Comparison of ENCODE assay signal across 14 cellular contexts in the genomic region with DNA sequence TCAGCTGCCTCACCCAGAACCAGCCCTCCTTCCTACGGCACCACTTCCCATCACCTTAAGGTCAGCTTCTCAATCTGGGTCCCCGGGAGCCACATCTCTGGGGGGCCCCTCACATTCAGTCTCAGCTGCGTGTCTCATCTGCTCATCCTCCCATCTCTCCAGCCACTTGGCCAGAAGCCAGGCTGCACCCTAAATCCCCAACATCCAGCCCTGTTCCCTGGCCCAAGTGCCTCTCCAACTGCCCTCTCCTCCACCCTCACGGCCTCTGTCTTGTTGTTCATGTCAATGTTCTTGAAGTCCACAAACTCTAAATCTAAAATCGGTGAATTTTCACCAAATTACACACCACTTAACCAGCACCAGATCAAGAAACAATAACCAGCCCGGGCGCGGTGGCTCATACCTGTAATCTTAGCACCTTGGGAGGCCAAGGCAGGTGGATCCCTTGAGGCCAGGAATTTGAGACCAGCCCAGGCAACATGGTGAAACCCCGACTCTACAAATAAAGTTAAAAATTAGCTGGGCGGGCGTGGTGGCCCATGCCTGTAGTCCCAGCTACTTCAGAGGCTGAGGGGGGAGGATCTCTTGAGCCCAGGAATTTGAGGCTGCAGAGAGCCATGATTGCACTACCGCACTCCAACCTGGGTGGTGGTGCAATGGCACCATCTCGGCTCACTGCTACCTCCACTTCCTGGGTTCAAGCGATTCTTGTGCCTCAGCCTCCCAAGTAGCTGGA. TPM values are rescaled to one million over a fixed set of nuclear protein-coding genes. Genes with fewer than 3 reads are reported as not detected.
DNase-seq lines count a peak whose midpoint lies in the region; ATAC-seq and TF ChIP-seq lines count a peak whose summit lies in the region.
"Had no signal": no experiment of that assay in that cellular context is flagged by ENCODE, and none has a peak within 500 bp of the region (broad histone marks: within the 10 kb centered on the region; RNA-seq: fewer than 3 reads in every experiment).

No MANE protein-coding gene starts in this region.

- intact Hi-C loops in IMR-90 (cut with micrococcal nuclease) = no loop called here

- no CpG with 5 or more reads among the region's 14 CpGs for whole genome bisulfite sequencing in IMR-90 (ENCODE audit: extremely low coverage in 2 of 2, insufficient read length in 1 of 2), 2 experiments

- ATAC-seq in IMR-90 (ENCODE audit: low read depth) (no peak), HG02763 (IDR thresholded peaks at IDR 0.05; ENCODE audit: unreplicated experiment) (no peak)

- no peak for DNase-seq in IMR-90
- no peak for DNase-seq in chondrocyte (ENCODE audit: low spot score)
- DNase-seq in myocyte (ENCODE audit: low read depth) = peak; percentile 21
- DNase-seq in NCI-H526 treated with DMSO at 0.1 percent for 48 hours (lab: John Stamatoyannopoulos, UW) = no peak
- no peak for DNase-seq in activated CD8-positive, alpha-beta memory T cell treated with anti-CD3 and anti-CD28 coated beads, Interleukin-2, amount 50 U/mL, for 48 hours
- DNase-seq in immature natural killer cell = no peak
- DNase-seq: brain microvascular endothelial cell; CD4-positive, alpha-beta memory T cell; SIG-M5; WERI-Rb-1 had no signal

- no peak overlapping the region; the same call in 1 of the 2 replicates for H3K9ac ChIP-seq in IMR-90 (ENCODE audit: low read depth, low read length)

- no peaks in the 10 kb centered on the region for H3K9me3 Mint-ChIP-seq in chondrocyte (ENCODE audit: low read depth)
- no peaks in the 10 kb centered on the region for H3K9me3 Mint-ChIP-seq in immature natural killer cell
- H3K9me3 Mint-ChIP-seq: CD4-positive, alpha-beta memory T cell had no signal

- H3K4ac ChIP-seq in IMR-90 (ENCODE audit: low read depth, low read length) = peak overlapping the region; percentile 64

- TF ChIP-seq CTCF in IMR-90 (conservative IDR thresholded peaks at IDR 0.05; ENCODE audit: low read depth, low read length) (no peak), chondrocyte (IDR thresholded peaks at IDR 0.05) (no peak)

- H3K4me1 ChIP-seq in IMR-90 (ENCODE audit: control insufficient read depth, insufficient read depth, low read length) = peaks cover 34% of the 10 kb centered on the region

- H3K4me3 Mint-ChIP-seq in chondrocyte (ENCODE audit: unreplicated experiment) (no peak overlapping the region), immature natural killer cell (no peak overlapping the region)
- H3K4me3 Mint-ChIP-seq: CD4-positive, alpha-beta memory T cell had no signal

- dilution Hi-C loops in IMR-90 (cut with HindIII; ENCODE audit: low sequenced_read_pairs, unreplicated experiment) = no loop called here

- no peak overlapping the region for H3K4me3 ChIP-seq in IMR-90 (ENCODE audit: insufficient read depth, low read depth, low read length)
- H3K4me3 ChIP-seq: mucosa of descending colon had no signal

- H3K27ac Mint-ChIP-seq in chondrocyte (ENCODE audit: unreplicated experiment) = peak overlapping the region; percentile 1
- H3K27ac Mint-ChIP-seq in immature natural killer cell = peak overlapping the region in 1 of 6 donors; percentile 71

- H3K27ac ChIP-seq in IMR-90 (ENCODE audit: insufficient read depth, low read length) (peak overlapping the region; percentile 28; the same call in 1 of the 2 replicates), temporal lobe (ENCODE audit: low read depth, low read length) (peak overlapping the region; percentile 17)
- H3K27ac ChIP-seq: brain microvascular endothelial cell, epithelial cell of prostate, WERI-Rb-1 had no signal

- H3K4me2 ChIP-seq in IMR-90 (ENCODE audit: low read depth, low read length) = no peak overlapping the region

- peaks cover 6% of the 10 kb centered on the region; the same call in 1 of the 2 replicates for H3K36me3 ChIP-seq in IMR-90 (ENCODE audit: control insufficient read depth, insufficient read depth, low read length)
- H3K36me3 ChIP-seq: brain microvascular endothelial cell, WERI-Rb-1 had no signal

- H4K91ac ChIP-seq in IMR-90 (ENCODE audit: insufficient read depth, low read depth, low read length) = peak overlapping the region; percentile 49; the same call in 1 of the 2 replicates

- H3K18ac ChIP-seq in IMR-90 (ENCODE audit: low read depth, low read length) = no peak overlapping the region; the same call in 1 of the 2 replicates

- peak overlapping the region in 1 of 2 experiments; percentile 18; a peak in 2 of 4 replicates for H4K8ac ChIP-seq in IMR-90 (ENCODE audit: low read depth in 2 of 2, low read length in 2 of 2)

- no peak overlapping the region for H2AFZ ChIP-seq in IMR-90 (replicated peaks; ENCODE audit: low read length, poor library complexity)

- no peaks in the 10 kb centered on the region for H3K27me3 ChIP-seq in IMR-90 (ENCODE audit: control insufficient read depth, insufficient read depth, low read length)
- H3K27me3 ChIP-seq: brain microvascular endothelial cell had no signal

- H3K79me1 ChIP-seq in IMR-90 (ENCODE audit: low read depth in 1 of 2, low read length in 2 of 2) = peaks cover 7 to 9% of the 10 kb centered on the region in 2 experiments; a peak in 2 of 4 replicates

- peak overlapping the region; percentile 18; the same call in 1 of the 3 replicates for H2BK15ac ChIP-seq in IMR-90 (ENCODE audit: low read depth, low read length)

- peaks cover 55% of the 10 kb centered on the region for H3K4me1 Mint-ChIP-seq in chondrocyte (ENCODE audit: low read depth)
- no peaks in the 10 kb centered on the region for H3K4me1 Mint-ChIP-seq in immature natural killer cell
- H3K4me1 Mint-ChIP-seq: CD4-positive, alpha-beta memory T cell had no signal

- peak overlapping the region; percentile 37 for H2AK5ac ChIP-seq in IMR-90 (ENCODE audit: low read depth, low read length)

- H3K27me3 Mint-ChIP-seq in chondrocyte (ENCODE audit: low read depth) = no peaks in the 10 kb centered on the region
- H3K27me3 Mint-ChIP-seq in immature natural killer cell (ENCODE audit: low read depth in 3 of 3) = peaks cover 0 to 3% (median 0%) of the 10 kb centered on the region in 3 donors

- 0 out of 2 replicates have a peak overlapping the region, but pooled peaks have one; percentile 9 for H2BK20ac ChIP-seq in IMR-90 (ENCODE audit: low read depth, low read length)

- POLR2A ChIA-PET in IMR-90 (lab: Charles Lee; ENCODE audit: unreplicated experiment) = no interaction called here

- H4K5ac ChIP-seq in IMR-90 (ENCODE audit: low read depth, low read length) = no peak overlapping the region; the same call in 1 of the 2 replicates

- H2AK9ac ChIP-seq in IMR-90 (replicated peaks; ENCODE audit: low read depth, low read length, poor library complexity) = no peak overlapping the region

- H3K36me3 Mint-ChIP-seq in chondrocyte (ENCODE audit: low read depth) (no peaks in the 10 kb centered on the region), immature natural killer cell (no peaks in the 10 kb centered on the region)
- H3K36me3 Mint-ChIP-seq: CD4-positive, alpha-beta memory T cell had no signal

- no peak for TF ChIP-seq POLR2A in IMR-90 (IDR thresholded peaks at IDR 0.05; ENCODE audit: low read depth, low read length)

- no peak overlapping the region for H3K23ac ChIP-seq in IMR-90 (ENCODE audit: low read depth, low read length)

- no peak overlapping the region for H3K56ac ChIP-seq in IMR-90 (ENCODE audit: extremely low read depth, insufficient read depth, low read length)

- H3K14ac ChIP-seq in IMR-90 (replicated peaks; ENCODE audit: low read depth, low read length) = no peak overlapping the region; the same call in 1 of the 2 replicates

- no peak for TF ChIP-seq RAD21 in IMR-90 (IDR thresholded peaks at IDR 0.05; ENCODE audit: low read length)

- CTCF ChIA-PET in IMR-90 (lab: Yijun Ruan, JAX) = interaction anchor here (0.6 kb wide), 1 partner anchor 24 kb away, joined by 6 read pairs; no protein-coding TSS in a partner anchor

- peak overlapping the region; percentile 42; the same call in 1 of the 2 replicates for H2BK120ac ChIP-seq in IMR-90 (ENCODE audit: low read depth, low read length)

- no TSS peak for BruUV-seq in IMR-90 (replicated peaks; lab: Mats Ljungman, UMichigan)

- in situ Hi-C loops in IMR-90 (cut with MboI; ENCODE audit: low sequenced_read_pairs) = no loop called here

- H4K20me1 ChIP-seq in IMR-90 (ENCODE audit: insufficient read depth, low read length) = no peaks in the 10 kb centered on the region

- no peaks in the 10 kb centered on the region for H3K9me3 ChIP-seq in IMR-90 (ENCODE audit: control insufficient read depth, insufficient read depth, low read length)
- H3K9me3 ChIP-seq: mucosa of descending colon had no signal

- H2BK5ac ChIP-seq in IMR-90 (ENCODE audit: low read depth, low read length, poor library complexity, severe bottlenecking) = no peak overlapping the region

- peaks cover 13% of the 10 kb centered on the region; the same call in 1 of the 2 replicates for H3K9me1 ChIP-seq in IMR-90 (ENCODE audit: insufficient read depth, low read length)

TF ChIP-seq in IMR-90, 13 proteins besides CTCF, POLR2A, EP300 and RAD21 (continues in another document):
- TF ChIP-seq CHD1 (IDR thresholded peaks at IDR 0.05; ENCODE audit: low read depth, low read length) (no peak), NFE2L2 (IDR thresholded peaks at IDR 0.05; ENCODE audit: low read depth, low read length) (no peak), BHLHE40 (IDR thresholded peaks at IDR 0.05; ENCODE audit: low read depth, low read length) (no peak)

RNA-seq across cellular contexts. Expression of a gene that starts 33.7 kb away (rescaled TPM):
- total RNA-seq in IMR-90 (2012; rRNA removed) (1.6 and 1.9 TPM in 2 replicates), chondrocyte (5.2 to 23.8 TPM (median 22.0 TPM) in 3 replicates), myocyte (21.6 and 23.3 TPM in 2 replicates), temporal lobe (0.49 TPM)
- polyA plus RNA-seq in IMR-90 (2012; rRNA removed) (6.1 and 6.3 TPM in 2 replicates), immature natural killer cell (1 to 10 TPM in 1 of 3 donors, under 1 TPM in 1, not detected in 1; 0.38 to 1.1 TPM)
- 3.4 and 8.7 TPM in 2 replicates for polyA plus RNA-seq in IMR-90 (2012; cell fraction: cytosol; rRNA removed)
- 3.6 and 6.1 TPM in 2 replicates for polyA plus RNA-seq in IMR-90 (2012; cell fraction: nucleus; rRNA removed; ENCODE audit: low replicate concordance)
- polyA plus RNA-seq in myocyte (2012) = 6.0 TPM
- polyA plus RNA-seq: CD4-positive, alpha-beta memory T cell had no signal

RNA-seq across cellular contexts. Expression of a gene that starts 37.7 kb away (rescaled TPM):
- total RNA-seq in IMR-90 (2012; rRNA removed) (37.5 and 44.1 TPM in 2 replicates), chondrocyte (279 to 383 TPM (median 382 TPM) in 3 replicates), myocyte (213 and 237 TPM in 2 replicates), temporal lobe (15.5 TPM)
- polyA plus RNA-seq in IMR-90 (2012; rRNA removed) (362 and 405 TPM in 2 replicates), immature natural killer cell (100 to 1,000 TPM in 1 of 3 donors, 10 to 100 TPM in 2; 52.2 to 117 (median 77.7) TPM)
- 217 and 450 TPM in 2 replicates for polyA plus RNA-seq in IMR-90 (2012; cell fraction: cytosol; rRNA removed)
- 98.1 and 215 TPM in 2 replicates for polyA plus RNA-seq in IMR-90 (2012; cell fraction: nucleus; rRNA removed; ENCODE audit: low replicate concordance)
- 375 TPM for polyA plus RNA-seq in myocyte (2012)

RNA-seq across cellular contexts. Expression of a gene that starts 46.5 kb away (rescaled TPM):
- total RNA-seq in IMR-90 (2012; rRNA removed) (0.18 TPM in 1 of 2 replicates, not detected in the other), chondrocyte (0.85 to 1.8 TPM in 2 of 3 replicates, not detected in the other), myocyte (not detected in 2 replicates), temporal lobe (0.49 TPM)
- polyA plus RNA-seq in IMR-90 (2012; rRNA removed) (not detected in 2 replicates), immature natural killer cell (under 1 TPM in 1 of 3 donors, not detected in 2; 0.35 TPM)
- polyA plus RNA-seq in IMR-90 (2012; cell fraction: cytosol; rRNA removed) = not detected in 2 replicates
- 0.10 TPM in 1 of 2 replicates, not detected in the other for polyA plus RNA-seq in IMR-90 (2012; cell fraction: nucleus; rRNA removed; ENCODE audit: low replicate concordance)
- polyA plus RNA-seq in myocyte (2012) = not detected
